14 cellular contexts compared by ENCODE assay signal in genomic region chr5:102290004-102290403, GRCh38. TPM values are rescaled to one million over a fixed set of nuclear protein-coding genes. Genes with fewer than 3 reads are reported as not detected.
DNase-seq lines count a peak whose midpoint lies in the region; ATAC-seq lines count a peak whose summit lies in the region.
"Had no signal": no experiment of that assay in that cellular context is flagged by ENCODE, and none has a peak within 500 bp of the region (broad histone marks: within the 10 kb centered on the region; RNA-seq: fewer than 3 reads in every experiment).

No MANE protein-coding gene starts in this region.

- peak overlapping the region; percentile 71 to 80 (median 78) for H3K27ac Mint-ChIP-seq in immature natural killer cell
- peak overlapping the region; percentile 16 to 82 for H3K27ac Mint-ChIP-seq in natural killer cell treated with Interleukin-12 subunit alpha and Interleukin-12 subunit beta and Interleukin-15 and Interleukin-18, amount 100 ng/mL, for 72 hours

- peaks cover 0 to 3% (median 0%) of the 10 kb centered on the region in 3 donors for H3K27me3 Mint-ChIP-seq in immature natural killer cell (ENCODE audit: low read depth in 3 of 3)
- no peaks in the 10 kb centered on the region for H3K27me3 Mint-ChIP-seq in natural killer cell treated with Interleukin-12 subunit alpha and Interleukin-12 subunit beta and Interleukin-15 and Interleukin-18, amount 100 ng/mL, for 72 hours

- H3K36me3 Mint-ChIP-seq in immature natural killer cell, result peaks cover 13 to 20% (median 13%) of the 10 kb centered on the region in 3 donors
- no peaks in the 10 kb centered on the region for H3K36me3 Mint-ChIP-seq in natural killer cell treated with Interleukin-12 subunit alpha and Interleukin-12 subunit beta and Interleukin-15 and Interleukin-18, amount 100 ng/mL, for 72 hours

- intact Hi-C loops in left ventricle myocardium superior (cut with micrococcal nuclease), result no loop called here

- H3K9me3 Mint-ChIP-seq in immature natural killer cell, result no peaks in the 10 kb centered on the region
- H3K9me3 Mint-ChIP-seq in natural killer cell treated with Interleukin-12 subunit alpha and Interleukin-12 subunit beta and Interleukin-15 and Interleukin-18, amount 100 ng/mL, for 72 hours, result no peaks in the 10 kb centered on the region

- H3K4me1 Mint-ChIP-seq in immature natural killer cell, result peaks cover 74 to 87% of the 10 kb centered on the region in 2 donors
- peaks cover 45 to 47% of the 10 kb centered on the region in 2 donors for H3K4me1 Mint-ChIP-seq in natural killer cell treated with Interleukin-12 subunit alpha and Interleukin-12 subunit beta and Interleukin-15 and Interleukin-18, amount 100 ng/mL, for 72 hours (ENCODE audit: low read depth in 2 of 2)

- peak overlapping the region in 3 of 5 donors; percentile 10 to 26 (median 23) for H3K4me3 Mint-ChIP-seq in immature natural killer cell
- H3K4me3 Mint-ChIP-seq in natural killer cell treated with Interleukin-12 subunit alpha and Interleukin-12 subunit beta and Interleukin-15 and Interleukin-18, amount 100 ng/mL, for 72 hours, result no peak overlapping the region

- ATAC-seq in HG02885 (IDR thresholded peaks at IDR 0.05; ENCODE audit: poor library complexity, unreplicated experiment) (peak; percentile 29), HG03565 (IDR thresholded peaks at IDR 0.05; ENCODE audit: unreplicated experiment) (no peak), left ventricle myocardium superior (no peak)
- ATAC-seq in natural killer cell treated with Interleukin-12 subunit alpha and Interleukin-12 subunit beta and Interleukin-15 and Interleukin-18, amount 100 ng/mL, for 72 hours, result peak in 1 of 2 donors; percentile 38

- peak; percentile 87 for DNase-seq in NCI-H2029 treated with DMSO at 0.1 percent for 48 hours (lab: John Stamatoyannopoulos, UW)
- DNase-seq in immature natural killer cell, result no peak
- DNase-seq in natural killer cell treated with Interleukin-12 subunit alpha and Interleukin-12 subunit beta and Interleukin-15 and Interleukin-18, amount 100 ng/mL, for 72 hours (ENCODE audit: low spot score), result no peak
- no peak for DNase-seq in left ventricle myocardium superior
- no peak for DNase-seq in HPDE6-E6E7 (ENCODE audit: extremely low spot score)
- DNase-seq: Caco-2, GOT3, NCI-H1092 treated with DMSO at 0.1 percent for 48 hours, NCI-H2107, NCI-H226, NCI-H524 treated with DMSO at 0.1 percent for 48 hours, SHP77 had no signal

RNA-seq across cellular contexts. Expression of gene SLCO4C1, which starts 6.1 kb away (rescaled TPM):
- 10 to 100 TPM in 2 of 3 donors, 1 to 10 TPM in 1; 7.8 to 21.5 (median 12.1) TPM for polyA plus RNA-seq in immature natural killer cell
- total RNA-seq in natural killer cell treated with Interleukin-12 subunit alpha and Interleukin-12 subunit beta and Interleukin-15 and Interleukin-18, amount 100 ng/mL, for 72 hours, result 1 to 10 TPM; 1.1 to 7.4 TPM
- 0.17 TPM for total RNA-seq in left ventricle myocardium superior
